Comparison of ENCODE assay signal across 27 cellular contexts in genomic region chr1:11124965-11125364, GRCh38.
"Had no signal": no experiment of that assay in that cellular context is flagged by ENCODE, and none has a peak within 500 bp of the region (broad histone marks: within the 10 kb centered on the region; RNA-seq: fewer than 3 reads in every experiment).

No MANE protein-coding gene starts in this region.

- H3K27ac Mint-ChIP-seq: dendritic cell treated with granulocyte-macrophage colony-stimulating factor and Interleukin-4, amounts not matched to agents 40 ng/mL and 50 ng/mL, for 4 days; mesothelial cell of epicardium; nephron progenitor cell; stimulated activated memory B cell treated with anti-CD40 and anti-IgM and Interleukin-4, amounts not matched to agents 10 μg/mL and 1 μg/mL and 100 μg/mL, for 72 hours; type B pancreatic cell had no signal

- H3K4me3 Mint-ChIP-seq: dendritic cell treated with granulocyte-macrophage colony-stimulating factor and Interleukin-4, amounts not matched to agents 40 ng/mL and 50 ng/mL, for 4 days; mesothelial cell of epicardium; naive B cell; nephron progenitor cell; stimulated activated memory B cell treated with anti-CD40 and anti-IgM and Interleukin-4, amounts not matched to agents 10 μg/mL and 1 μg/mL and 100 μg/mL, for 72 hours; type B pancreatic cell had no signal

- H3K4me1 Mint-ChIP-seq: mesothelial cell of epicardium; naive B cell; nephron progenitor cell; stimulated activated memory B cell treated with anti-CD40 and anti-IgM and Interleukin-4, amounts not matched to agents 10 μg/mL and 1 μg/mL and 100 μg/mL, for 72 hours had no signal

- DNase-seq: colonic mucosa; effector CD8-positive, alpha-beta T cell; foreskin keratinocyte; heart left ventricle; hippocampal formation; left cardiac atrium; left lung; mesenchymal stem cell; mucosa of descending colon; naive B cell; nephron progenitor cell; occipital lobe; ovary; psoas muscle; right cardiac atrium; sigmoid colon; stimulated activated CD4-positive, alpha-beta T cell treated with anti-CD3 and anti-CD28 coated beads, Interleukin-2, amount 100 ng/mL, for 24 hours; stimulated activated CD4-positive, alpha-beta T cell treated with anti-CD3 and anti-CD28 coated beads, Interleukin-4, amount 100 ng/mL, for 24 hours; stimulated activated naive CD8-positive, alpha-beta T cell treated with anti-CD3 and anti-CD28 coated beads, Interleukin-15, Interleukin-2, amounts not matched to agents 100 U/mL and 50 U/mL, for 24 hours; substantia nigra; testis; tibial artery had no signal

- H3K9me3 Mint-ChIP-seq: dendritic cell treated with granulocyte-macrophage colony-stimulating factor and Interleukin-4, amounts not matched to agents 40 ng/mL and 50 ng/mL, for 4 days; mesothelial cell of epicardium; naive B cell; nephron progenitor cell; stimulated activated memory B cell treated with anti-CD40 and anti-IgM and Interleukin-4, amounts not matched to agents 10 μg/mL and 1 μg/mL and 100 μg/mL, for 72 hours; type B pancreatic cell had no signal

- H3K27me3 Mint-ChIP-seq: dendritic cell treated with granulocyte-macrophage colony-stimulating factor and Interleukin-4, amounts not matched to agents 40 ng/mL and 50 ng/mL, for 4 days; naive B cell; stimulated activated memory B cell treated with anti-CD40 and anti-IgM and Interleukin-4, amounts not matched to agents 10 μg/mL and 1 μg/mL and 100 μg/mL, for 72 hours; type B pancreatic cell had no signal

- ATAC-seq: foreskin keratinocyte; gastroesophageal sphincter; heart left ventricle; left cardiac atrium; left lung; mucosa of descending colon; psoas muscle; right cardiac atrium; stimulated activated memory B cell treated with anti-CD40 and anti-IgM and Interleukin-4, amounts not matched to agents 10 μg/mL and 1 μg/mL and 100 μg/mL, for 72 hours; stimulated activated naive CD8-positive, alpha-beta T cell treated with anti-CD3 and anti-CD28 coated beads, Interleukin-15, Interleukin-2, amounts not matched to agents 100 U/mL and 50 U/mL, for 24 hours had no signal
